ENCODE assay signal across 9 cellular contexts in genomic region chr4:76830612-76831474, GRCh38.
A peak's percentile ranks its signal among the peaks of the same experiment; 100 is the strongest.
DNase-seq lines count a peak whose midpoint lies in the region; ATAC-seq and TF ChIP-seq lines count a peak whose summit lies in the region.
"Had no signal": no experiment of that assay in that cellular context is flagged by ENCODE, and none has a peak within 500 bp of the region (broad histone marks: within the 10 kb centered on the region; RNA-seq: fewer than 3 reads in every experiment).

No MANE protein-coding gene starts in this region.

- WGBS in esophagus squamous epithelium, 2 donors = 35 to 37% methylated on average over 12 to 13 of the region's 13 CpGs

- H4K20me1 ChIP-seq in osteoblast (ENCODE audit: insufficient read depth, low read length) = no peaks in the 10 kb centered on the region

- DNase-seq in NCI-H774 (lab: John Stamatoyannopoulos, UW) = peak; percentile 26
- no peak for DNase-seq in esophagus squamous epithelium (lab: John Stamatoyannopoulos, UW)
- peak; percentile 38 for DNase-seq in osteoblast (ENCODE audit: insufficient read length, low spot score, missing footprints)
- no peak for DNase-seq in activated CD4-positive, alpha-beta T cell treated with anti-CD3 and anti-CD28 coated beads, Interleukin-2, amount 50 U/mL, for 48 hours
- DNase-seq in G401 (ENCODE audit: low spot score) = no peak
- no peak for DNase-seq in AML-193 (lab: John Stamatoyannopoulos, UW)
- DNase-seq: activated B cell treated with CpG ODN at 0.5 μM for 24 hours had no signal

- H3K27ac ChIP-seq in C4-2B (peak overlapping the region; percentile 18), esophagus squamous epithelium (peak overlapping the region; percentile 30 to 77 (median 70)), osteoblast (ENCODE audit: low read depth, low read length) (peak overlapping the region; percentile 80)

- intact Hi-C loops in esophagus squamous epithelium (cut with DNase I) = no loop called here

- in situ Hi-C loops in G401 (cut with HindIII; ENCODE audit: low sequenced_read_pairs) = no loop called here

- H3K4me1 ChIP-seq in esophagus squamous epithelium = peaks cover 4 to 23% (median 18%) of the 10 kb centered on the region in 3 donors
- H3K4me1 ChIP-seq in osteoblast (ENCODE audit: insufficient read depth, low read length) = peaks cover 20% of the 10 kb centered on the region

- TF ChIP-seq CTCF in C4-2B (conservative IDR thresholded peaks at IDR 0.05) (no peak), esophagus squamous epithelium (IDR thresholded peaks at IDR 0.05) (no peak), osteoblast (IDR thresholded peaks at IDR 0.05; ENCODE audit: extremely low read depth, low read depth, low read length) (no peak)

- H3K79me2 ChIP-seq in osteoblast (ENCODE audit: insufficient read depth, low read length) = no peaks in the 10 kb centered on the region

- no peak for ATAC-seq in GM21619 (IDR thresholded peaks at IDR 0.05; ENCODE audit: unreplicated experiment)

- H3K27me3 ChIP-seq in esophagus squamous epithelium (no peaks in the 10 kb centered on the region), osteoblast (ENCODE audit: insufficient read depth, low read length) (no peaks in the 10 kb centered on the region)

- H3K4me3 ChIP-seq in esophagus squamous epithelium (no peak overlapping the region), osteoblast (ENCODE audit: insufficient read depth, low read length) (peak overlapping the region; percentile 30)

- H3K36me3 ChIP-seq in esophagus squamous epithelium (no peaks in the 10 kb centered on the region), osteoblast (ENCODE audit: insufficient read depth, low read length) (no peaks in the 10 kb centered on the region)

- peak overlapping the region; percentile 67 for H3K4me2 ChIP-seq in osteoblast (ENCODE audit: insufficient read depth, low read length)

- H3K9me3 ChIP-seq in esophagus squamous epithelium (no peaks in the 10 kb centered on the region), osteoblast (ENCODE audit: low read depth, low read length) (no peaks in the 10 kb centered on the region)

- no peak for TF ChIP-seq POLR2A in esophagus squamous epithelium (IDR thresholded peaks at IDR 0.05)

- H2AFZ ChIP-seq in osteoblast (ENCODE audit: low read length) = peak overlapping the region; percentile 91

Comparison
In these comparisons a context has a peak if more than half of its experiments do, and no peak if none do; other contexts are left out.
1. H3K27ac ChIP-seq: peak in every context shown above with its lines; median percentile 80 in osteoblast; 70 in esophagus squamous epithelium; 18 in C4-2B.
2. DNase-seq: peak in NCI-H774 (single experiment) and osteoblast (single experiment); none in esophagus squamous epithelium (single experiment), activated CD4-positive, alpha-beta T cell treated with anti-CD3 and anti-CD28 coated beads, Interleukin-2, amount 50 U/mL, for 48 hours (0 of 2), G401 (single experiment) and AML-193 (0 of 2).